ENCODE assay signal across 1 cellular context in genomic region chr7:25968205-25968993, GRCh38.
TF ChIP-seq lines count a peak whose summit lies in the region.

No MANE protein-coding gene starts in this region.

TF ChIP-seq in SK-N-SH, 30 proteins besides CTCF, POLR2A, EP300 and RAD21 (continued from another document):
- TF ChIP-seq IRF3 (IDR thresholded peaks at IDR 0.05; ENCODE audit: low read depth, low read length) = no peak
- no peak for TF ChIP-seq FOSL2 (IDR thresholded peaks at IDR 0.05; ENCODE audit: borderline replicate concordance, low read depth)
- no peak for TF ChIP-seq NFIC (IDR thresholded peaks at IDR 0.05; ENCODE audit: borderline replicate concordance)
- TF ChIP-seq REST (IDR thresholded peaks at IDR 0.05; ENCODE audit: low read depth, low read length) = no peak
